Comparison of ENCODE assay signal across 8 cellular contexts in genomic region chr17:4998027-4998665, GRCh38. TPM values are rescaled to one million over a fixed set of nuclear protein-coding genes. Genes with fewer than 3 reads are reported as not detected.
DNase-seq lines count a peak whose midpoint lies in the region; ATAC-seq, FAIRE-seq and TF ChIP-seq lines count a peak whose summit lies in the region.

No MANE protein-coding gene starts in this region.

- CTCF ChIA-PET in PC-9 (lab: Charles Lee), result no interaction called here

- no peak overlapping the region for H4K5ac ChIP-seq in mesendoderm (ENCODE audit: low read length)

- peaks cover 17% of the 10 kb centered on the region for H3K79me1 ChIP-seq in mesendoderm (ENCODE audit: low read length)

- no peak for ATAC-seq in HG03159 (IDR thresholded peaks at IDR 0.05; ENCODE audit: unreplicated experiment)

- no peak for TF ChIP-seq POLR2A in H54 (IDR thresholded peaks at IDR 0.05; ENCODE audit: low read depth, low read length)

- H3K4me1 ChIP-seq in PC-9 (replicated peaks; ENCODE audit: insufficient read depth) (peaks cover 17% of the 10 kb centered on the region), ectodermal cell (ENCODE audit: control insufficient read depth, insufficient read depth, low read length) (peaks cover 17% of the 10 kb centered on the region), mesendoderm (ENCODE audit: control insufficient read depth, low read depth, low read length) (peaks cover 4% of the 10 kb centered on the region), urinary bladder (ENCODE audit: insufficient read depth) (peaks cover 5% of the 10 kb centered on the region)

- FAIRE-seq in H54 (lab: Jason Lieb, UNC), result no peak

- no TSS peak for BruUV-seq in PC-9 (replicated peaks; lab: Mats Ljungman, UMichigan)

- intact Hi-C loops in PC-9 (cut with micrococcal nuclease; ENCODE audit: unreplicated experiment), result no loop called here

- peaks cover 8% of the 10 kb centered on the region; the same call in 1 of the 2 replicates for H3F3A ChIP-seq in PC-9 (ENCODE audit: insufficient read depth, low read depth)

- H3K36me3 ChIP-seq in PC-9 (ENCODE audit: low read depth) (0 out of 2 replicates have a peak, but pooled peaks cover 14% of the 10 kb centered on the region), ectodermal cell (ENCODE audit: control insufficient read depth, insufficient read depth, low read length) (peaks cover 18% of the 10 kb centered on the region), mesendoderm (ENCODE audit: control insufficient read depth, insufficient read depth, low read length) (peaks cover 13% of the 10 kb centered on the region), urinary bladder (ENCODE audit: insufficient read depth) (no peaks in the 10 kb centered on the region)

- POLR2A ChIA-PET in PC-9 (lab: Charles Lee; ENCODE audit: unreplicated experiment), result interaction anchor here (0.6 kb wide), 1 partner anchor 11 kb away, joined by 4 read pairs; no protein-coding TSS in a partner anchor

- H3K27me3 ChIP-seq in PC-9 (ENCODE audit: insufficient read depth, low read depth) (no peaks in the 10 kb centered on the region), ectodermal cell (ENCODE audit: control insufficient read depth, insufficient read depth, low read length, poor library complexity, severe bottlenecking) (peaks cover 24% of the 10 kb centered on the region), mesendoderm (ENCODE audit: insufficient read depth, low read length, poor library complexity) (no peaks in the 10 kb centered on the region)

- no peak overlapping the region for H2AK5ac ChIP-seq in mesendoderm (ENCODE audit: low read length)

- H3K18ac ChIP-seq in mesendoderm (ENCODE audit: low read length), result peak overlapping the region; percentile 94

- peak overlapping the region; percentile 20 for H3K4ac ChIP-seq in mesendoderm (ENCODE audit: low read depth, low read length)

- no peaks in the 10 kb centered on the region for H3K9me2 ChIP-seq in PC-9 (ENCODE audit: insufficient read depth)

- no peak overlapping the region for H2BK15ac ChIP-seq in mesendoderm (replicated peaks; ENCODE audit: low read depth)

- 0 to 1% methylated on average over 55 of the region's 55 CpGs for WGBS in ectodermal cell, 2 experiments
- WGBS in mesendoderm (ENCODE audit: extremely low coverage, insufficient coverage, low lambda C conversion rate), result no CpG with 5 or more reads among the region's 55 CpGs
- under 1% methylated on average over 55 of the region's 55 CpGs for WGBS in urinary bladder

- peak overlapping the region; percentile 97 for H3K4me2 ChIP-seq in PC-9
- H3K4me2 ChIP-seq in mesendoderm (ENCODE audit: low read length), result peak overlapping the region; percentile 100

- H3K4me3 ChIP-seq in PC-9, result peak overlapping the region; percentile 76
- H3K4me3 ChIP-seq in ectodermal cell (ENCODE audit: insufficient read depth, low read depth, low read length), result peak overlapping the region; percentile 89
- H3K4me3 ChIP-seq in mesendoderm (ENCODE audit: low read length), result peak overlapping the region; percentile 91
- peak overlapping the region; percentile 81 for H3K4me3 ChIP-seq in urinary bladder (ENCODE audit: low read depth, low read length)

- H3K27ac ChIP-seq in PC-9, result no peak overlapping the region
- no peak overlapping the region for H3K27ac ChIP-seq in ectodermal cell (ENCODE audit: insufficient read depth, low read depth, low read length, poor library complexity, severe bottlenecking)
- peak overlapping the region; percentile 58 for H3K27ac ChIP-seq in mesendoderm (ENCODE audit: low read depth, low read length)
- H3K27ac ChIP-seq in urinary bladder (ENCODE audit: low read depth), result peak overlapping the region; percentile 16

- H2AFZ ChIP-seq in PC-9, result peak overlapping the region; percentile 90

- peak overlapping the region; percentile 97 for H3K9ac ChIP-seq in mesendoderm (ENCODE audit: low read length)

- H4K20me1 ChIP-seq in PC-9 (ENCODE audit: insufficient read depth), result peaks cover 5% of the 10 kb centered on the region

- H3K9me3 ChIP-seq in PC-9 (ENCODE audit: insufficient read depth, low read depth) (no peaks in the 10 kb centered on the region), ectodermal cell (ENCODE audit: control insufficient read depth, low read length) (no peaks in the 10 kb centered on the region)

- DNase-seq in CMK (ENCODE audit: low read depth) (peak; percentile 11), H54 (ENCODE audit: insufficient read length, low spot score) (peak; percentile 57), PC-9 (no peak), mesendoderm (peak; percentile 61)
- DNase-seq in stimulated activated naive CD4-positive, alpha-beta T cell treated with Interleukin-2 at 50 U/mL for 16 hours (lab: John Stamatoyannopoulos, UW), result no peak

- peak overlapping the region; percentile 99 for H3K56ac ChIP-seq in mesendoderm (ENCODE audit: low read length)

- H2BK120ac ChIP-seq in mesendoderm (ENCODE audit: low read depth, low read length), result peak overlapping the region; percentile 1

- no peak for TF ChIP-seq CTCF in PC-9 (conservative IDR thresholded peaks at IDR 0.05)

- no peak overlapping the region for H4K8ac ChIP-seq in mesendoderm (ENCODE audit: low read depth, low read length)

- peaks cover 22% of the 10 kb centered on the region for H3K79me2 ChIP-seq in PC-9 (ENCODE audit: low read depth)
- H3K79me2 ChIP-seq in mesendoderm (ENCODE audit: control insufficient read depth, insufficient read depth, low read length), result peaks cover 21% of the 10 kb centered on the region

- H3K23ac ChIP-seq in mesendoderm (ENCODE audit: low read length), result peak overlapping the region; percentile 100

- no peak overlapping the region for H2BK5ac ChIP-seq in mesendoderm (ENCODE audit: low read length)

RNA-seq across cellular contexts. Expression of gene KIF1C, which starts 0.4 kb away (rescaled TPM):
- total RNA-seq in PC-9 (2021) (215 and 217 TPM in 2 replicates), urinary bladder (26.9 TPM)
- polyA plus RNA-seq in ectodermal cell (2013, experiment 1 of 4), result 62.1 TPM
- polyA plus RNA-seq in ectodermal cell (2013, experiment 2 of 4), result 60.7 TPM
- 31.0 TPM for polyA plus RNA-seq in ectodermal cell (2013, experiment 3 of 4)
- polyA plus RNA-seq in ectodermal cell (2013, experiment 4 of 4), result 34.9 TPM
- 37.6 TPM for polyA plus RNA-seq in mesendoderm (2013, experiment 1 of 2)
- polyA plus RNA-seq in mesendoderm (2013, experiment 2 of 2), result 37.2 TPM
- polyA plus RNA-seq in urinary bladder, result 89.4 TPM

RNA-seq across cellular contexts. Expression of gene INCA1, which starts 0.8 kb away (rescaled TPM):
- total RNA-seq in PC-9 (2021) (2.9 and 3.7 TPM in 2 replicates), urinary bladder (0.42 TPM)
- polyA plus RNA-seq in ectodermal cell (2013, experiment 1 of 4), result 0.72 TPM
- polyA plus RNA-seq in ectodermal cell (2013, experiment 2 of 4), result 0.82 TPM
- polyA plus RNA-seq in ectodermal cell (2013, experiment 3 of 4), result 0.37 TPM
- 1.1 TPM for polyA plus RNA-seq in ectodermal cell (2013, experiment 4 of 4)
- polyA plus RNA-seq in mesendoderm (2013, experiment 1 of 2), result 0.63 TPM
- polyA plus RNA-seq in mesendoderm (2013, experiment 2 of 2), result 0.69 TPM
- polyA plus RNA-seq in urinary bladder, result 1.3 TPM

RNA-seq across cellular contexts. Expression of gene CAMTA2, which starts 10.7 kb away (rescaled TPM):
- total RNA-seq in PC-9 (2021) (49.2 and 51.1 TPM in 2 replicates), urinary bladder (5.7 TPM)
- 15.7 TPM for polyA plus RNA-seq in ectodermal cell (2013, experiment 1 of 4)
- polyA plus RNA-seq in ectodermal cell (2013, experiment 2 of 4), result 14.8 TPM
- 14.0 TPM for polyA plus RNA-seq in ectodermal cell (2013, experiment 3 of 4)
- 16.1 TPM for polyA plus RNA-seq in ectodermal cell (2013, experiment 4 of 4)
- polyA plus RNA-seq in mesendoderm (2013, experiment 1 of 2), result 8.5 TPM
- polyA plus RNA-seq in mesendoderm (2013, experiment 2 of 2), result 9.6 TPM
- polyA plus RNA-seq in urinary bladder, result 46.1 TPM

RNA-seq across cellular contexts. Expression of gene SPAG7, which starts 30.5 kb away (rescaled TPM):
- total RNA-seq in PC-9 (2021) (40.3 and 40.4 TPM in 2 replicates), urinary bladder (35.2 TPM)
- 110 TPM for polyA plus RNA-seq in ectodermal cell (2013, experiment 1 of 4)
- 102 TPM for polyA plus RNA-seq in ectodermal cell (2013, experiment 2 of 4)
- 93.6 TPM for polyA plus RNA-seq in ectodermal cell (2013, experiment 3 of 4)
- polyA plus RNA-seq in ectodermal cell (2013, experiment 4 of 4), result 102 TPM
- 65.0 TPM for polyA plus RNA-seq in mesendoderm (2013, experiment 1 of 2)
- 63.7 TPM for polyA plus RNA-seq in mesendoderm (2013, experiment 2 of 2)
- 83.2 TPM for polyA plus RNA-seq in urinary bladder

RNA-seq across cellular contexts. Expression of gene SLC52A1, which starts 37.1 kb away (rescaled TPM):
- total RNA-seq in PC-9 (2021) (0.28 and 0.48 TPM in 2 replicates), urinary bladder (0.58 TPM)
- not detected for polyA plus RNA-seq in ectodermal cell (2013, experiment 1 of 4)
- polyA plus RNA-seq in ectodermal cell (2013, experiment 2 of 4), result 0.05 TPM
- not detected for polyA plus RNA-seq in ectodermal cell (2013, experiment 3 of 4)
- polyA plus RNA-seq in ectodermal cell (2013, experiment 4 of 4), result not detected
- 0.06 TPM for polyA plus RNA-seq in mesendoderm (2013, experiment 1 of 2)
- polyA plus RNA-seq in mesendoderm (2013, experiment 2 of 2), result 0.07 TPM
- polyA plus RNA-seq in urinary bladder, result 0.35 TPM

Comparison
In these comparisons a context has a peak if more than half of its experiments do, and no peak if none do; other contexts are left out.
1. DNase-seq: peak in CMK (single experiment), H54 (single experiment) and mesendoderm (single experiment); none in PC-9 (0 of 2) and stimulated activated naive CD4-positive, alpha-beta T cell treated with Interleukin-2 at 50 U/mL for 16 hours (single experiment).
2. H3K27ac ChIP-seq: peak in mesendoderm (single experiment) and urinary bladder (single experiment); none in PC-9 (single experiment) and ectodermal cell (single experiment).
3. Peak in every context shown above with its lines, with median percentiles within 50 percentile points of each other: H3K4me3 ChIP-seq.